ENCODE assay signal across 1 cellular context in the genomic region with DNA sequence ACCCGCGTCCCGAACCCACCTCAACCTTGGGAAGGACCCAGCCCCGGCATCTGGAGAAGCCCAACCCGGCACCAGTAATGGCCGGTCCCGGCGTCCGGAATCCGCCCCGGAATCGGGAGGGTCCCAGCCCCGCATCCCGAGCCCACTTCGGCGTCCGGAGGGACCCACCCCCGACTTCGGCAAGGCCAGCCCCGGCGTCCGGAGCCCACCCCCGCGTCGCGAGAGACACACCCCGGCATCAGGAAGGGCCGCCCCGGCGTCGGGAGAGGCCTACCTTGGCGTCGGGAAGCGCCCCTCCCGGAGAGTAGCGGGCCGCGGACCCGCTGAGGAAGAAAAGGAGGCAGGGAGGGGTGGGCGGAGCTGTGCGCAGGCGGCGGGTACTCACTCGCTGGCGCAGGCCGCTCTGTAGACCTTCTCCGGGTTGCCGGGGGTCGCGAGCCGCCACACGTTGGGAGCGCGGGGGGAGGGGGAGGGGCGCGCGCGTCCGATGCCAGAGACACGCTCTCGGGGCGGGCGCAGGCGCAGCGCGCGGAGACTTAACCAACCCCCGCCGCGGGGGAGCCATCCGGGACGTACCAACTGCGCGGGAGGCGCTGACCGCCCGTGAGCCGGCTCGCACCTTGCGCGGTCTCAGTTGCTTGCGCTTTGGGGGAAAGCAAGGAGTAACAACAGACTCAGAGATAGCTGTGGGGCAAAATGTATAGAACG.
TF ChIP-seq lines count a peak whose summit lies in the region.

Gene UIMC1, minus strand, starts transcription at position 515 of the 708 bp plus-strand sequence. CDS start 24,164 bp downstream, outside the sequence.

TF ChIP-seq in K562, 482 proteins besides CTCF, POLR2A, EP300 and RAD21 (continued from another document and continues in another):
- TF ChIP-seq AFF4 (CRISPR knock-in tag; IDR thresholded peaks at IDR 0.05) (peak; percentile 95), ZFP36 (IDR thresholded peaks at IDR 0.05; ENCODE audit: low read depth, low read length, partially characterized antibody) (no peak), CREB5 (CRISPR knock-in tag; IDR thresholded peaks at IDR 0.05) (no peak), CXXC5 (CRISPR knock-in tag; IDR thresholded peaks at IDR 0.05) (peak; percentile 92), PREB (CRISPR knock-in tag; IDR thresholded peaks at IDR 0.05) (0 out of 2 replicates have a peak, but pooled peaks have one; percentile 97), ZNF184 (CRISPR knock-in tag; IDR thresholded peaks at IDR 0.05) (no peak), CLOCK (CRISPR knock-in tag; IDR thresholded peaks at IDR 0.05; ENCODE audit: borderline replicate concordance) (no peak), DACH1 (IDR thresholded peaks at IDR 0.05; ENCODE audit: partially characterized antibody) (no peak), ETV1 (tag; conservative IDR thresholded peaks at IDR 0.05; ENCODE audit: low read depth) (peak; percentile 52), NR2C2 (CRISPR knock-in tag; IDR thresholded peaks at IDR 0.05) (no peak), NR2C2 (tag; IDR thresholded peaks at IDR 0.05) (no peak; the same call in 1 of the 2 replicates), CHD4 (IDR thresholded peaks at IDR 0.05; ENCODE audit: insufficient read depth, insufficient replicate concordance, low read depth, low read length, poor library complexity, severe bottlenecking) (no peak), KDM4B (IDR thresholded peaks at IDR 0.05; ENCODE audit: borderline replicate concordance in 2 of 2, low read depth in 1 of 2) (peak in 1 of 2 experiments; percentile 58; a peak in 1 of 4 replicates), CBFA2T2 (conservative IDR thresholded peaks at IDR 0.05) (no peak), TBP (optimal IDR thresholded peaks at IDR 0.05; ENCODE audit: low read depth, low read length) (peak; percentile 90), MBD2 (IDR thresholded peaks at IDR 0.05; ENCODE audit: borderline replicate concordance, low read depth) (peak; percentile 96), POLR2G (IDR thresholded peaks at IDR 0.05; ENCODE audit: low read depth, low read length) (peak; percentile 89), SMC3 (conservative IDR thresholded peaks at IDR 0.05; ENCODE audit: insufficient read depth, low read depth, low read length) (no peak), GATAD2B (IDR thresholded peaks at IDR 0.05; ENCODE audit: borderline replicate concordance) (0 out of 2 replicates have a peak, but pooled peaks have one; percentile 45), ZNF444 (CRISPR knock-in tag; IDR thresholded peaks at IDR 0.05) (peak; percentile 88), SAFB (IDR thresholded peaks at IDR 0.05; ENCODE audit: borderline replicate concordance, low read depth, low read length) (no peak), MAFG (tag; conservative IDR thresholded peaks at IDR 0.05) (no peak), TRIM28 (IDR thresholded peaks at IDR 0.05) (peak; percentile 52; the same call in 1 of the 2 replicates), ZNF175 (CRISPR knock-in tag; IDR thresholded peaks at IDR 0.05; ENCODE audit: low read depth) (no peak), E2F8 (IDR thresholded peaks at IDR 0.05; ENCODE audit: low read depth, partially characterized antibody) (peak; percentile 0), GATA2 (CRISPR knock-in tag; IDR thresholded peaks at IDR 0.05) (no peak), NFE2 (IDR thresholded peaks at IDR 0.05; ENCODE audit: low read depth) (peak; percentile 65), EGR1 (conservative IDR thresholded peaks at IDR 0.05) (peak; percentile 67), TAF15 (IDR thresholded peaks at IDR 0.05; ENCODE audit: low read depth, low read length) (no peak), ZFPM2 (CRISPR knock-in tag; IDR thresholded peaks at IDR 0.05) (no peak), RB1 (IDR thresholded peaks at IDR 0.05; ENCODE audit: low read depth) (peak; percentile 92), TFAM (CRISPR knock-in tag; conservative IDR thresholded peaks at IDR 0.05) (no peak), CCAR2 (IDR thresholded peaks at IDR 0.05; ENCODE audit: low read depth, low read length) (no peak), KDM2B (CRISPR knock-in tag; IDR thresholded peaks at IDR 0.05) (0 out of 2 replicates have a peak, but pooled peaks have one; percentile 20), ZNF143 (CRISPR knock-in tag; IDR thresholded peaks at IDR 0.05) (peak; percentile 49; the same call in 1 of the 2 replicates), ZSCAN29 (IDR thresholded peaks at IDR 0.05) (no peak), L3MBTL2 (IDR thresholded peaks at IDR 0.05) (peak; percentile 63), HSF4 (CRISPR knock-in tag; IDR thresholded peaks at IDR 0.05; ENCODE audit: borderline replicate concordance) (no peak)
- TF ChIP-seq, protein P1, sequence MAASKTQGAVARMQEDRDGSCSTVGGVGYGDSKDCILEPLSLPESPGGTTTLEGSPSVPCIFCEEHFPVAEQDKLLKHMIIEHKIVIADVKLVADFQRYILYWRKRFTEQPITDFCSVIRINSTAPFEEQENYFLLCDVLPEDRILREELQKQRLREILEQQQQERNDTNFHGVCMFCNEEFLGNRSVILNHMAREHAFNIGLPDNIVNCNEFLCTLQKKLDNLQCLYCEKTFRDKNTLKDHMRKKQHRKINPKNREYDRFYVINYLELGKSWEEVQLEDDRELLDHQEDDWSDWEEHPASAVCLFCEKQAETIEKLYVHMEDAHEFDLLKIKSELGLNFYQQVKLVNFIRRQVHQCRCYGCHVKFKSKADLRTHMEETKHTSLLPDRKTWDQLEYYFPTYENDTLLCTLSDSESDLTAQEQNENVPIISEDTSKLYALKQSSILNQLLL (CRISPR knock-in tag; IDR thresholded peaks at IDR 0.05; ENCODE audit: borderline replicate concordance), result no peak
- TF ChIP-seq, protein P2, sequence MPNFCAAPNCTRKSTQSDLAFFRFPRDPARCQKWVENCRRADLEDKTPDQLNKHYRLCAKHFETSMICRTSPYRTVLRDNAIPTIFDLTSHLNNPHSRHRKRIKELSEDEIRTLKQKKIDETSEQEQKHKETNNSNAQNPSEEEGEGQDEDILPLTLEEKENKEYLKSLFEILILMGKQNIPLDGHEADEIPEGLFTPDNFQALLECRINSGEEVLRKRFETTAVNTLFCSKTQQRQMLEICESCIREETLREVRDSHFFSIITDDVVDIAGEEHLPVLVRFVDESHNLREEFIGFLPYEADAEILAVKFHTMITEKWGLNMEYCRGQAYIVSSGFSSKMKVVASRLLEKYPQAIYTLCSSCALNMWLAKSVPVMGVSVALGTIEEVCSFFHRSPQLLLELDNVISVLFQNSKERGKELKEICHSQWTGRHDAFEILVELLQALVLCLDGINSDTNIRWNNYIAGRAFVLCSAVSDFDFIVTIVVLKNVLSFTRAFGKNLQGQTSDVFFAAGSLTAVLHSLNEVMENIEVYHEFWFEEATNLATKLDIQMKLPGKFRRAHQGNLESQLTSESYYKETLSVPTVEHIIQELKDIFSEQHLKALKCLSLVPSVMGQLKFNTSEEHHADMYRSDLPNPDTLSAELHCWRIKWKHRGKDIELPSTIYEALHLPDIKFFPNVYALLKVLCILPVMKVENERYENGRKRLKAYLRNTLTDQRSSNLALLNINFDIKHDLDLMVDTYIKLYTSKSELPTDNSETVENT (CRISPR knock-in tag; IDR thresholded peaks at IDR 0.05), result no peak
- TF ChIP-seq, protein P3, sequence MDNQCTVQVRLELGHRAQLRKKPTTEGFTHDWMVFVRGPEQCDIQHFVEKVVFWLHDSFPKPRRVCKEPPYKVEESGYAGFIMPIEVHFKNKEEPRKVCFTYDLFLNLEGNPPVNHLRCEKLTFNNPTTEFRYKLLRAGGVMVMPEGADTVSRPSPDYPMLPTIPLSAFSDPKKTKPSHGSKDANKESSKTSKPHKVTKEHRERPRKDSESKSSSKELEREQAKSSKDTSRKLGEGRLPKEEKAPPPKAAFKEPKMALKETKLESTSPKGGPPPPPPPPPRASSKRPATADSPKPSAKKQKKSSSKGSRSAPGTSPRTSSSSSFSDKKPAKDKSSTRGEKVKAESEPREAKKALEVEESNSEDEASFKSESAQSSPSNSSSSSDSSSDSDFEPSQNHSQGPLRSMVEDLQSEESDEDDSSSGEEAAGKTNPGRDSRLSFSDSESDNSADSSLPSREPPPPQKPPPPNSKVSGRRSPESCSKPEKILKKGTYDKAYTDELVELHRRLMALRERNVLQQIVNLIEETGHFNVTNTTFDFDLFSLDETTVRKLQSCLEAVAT (IDR thresholded peaks at IDR 0.05), result 0 out of 4 replicates have a peak, but pooled peaks of 1 of the 2 experiments have one; percentile 7
- TF ChIP-seq, protein P4, sequence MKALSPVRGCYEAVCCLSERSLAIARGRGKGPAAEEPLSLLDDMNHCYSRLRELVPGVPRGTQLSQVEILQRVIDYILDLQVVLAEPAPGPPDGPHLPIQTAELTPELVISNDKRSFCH (CRISPR knock-in tag; IDR thresholded peaks at IDR 0.05), result no peak
- TF ChIP-seq, protein P4 (tag; IDR thresholded peaks at IDR 0.05), result 0 out of 2 replicates have a peak, but pooled peaks have one; percentile 33
